Comparison of ENCODE assay signal across 26 cellular contexts in genomic region chr3:133887075-133887950, GRCh38. TPM values are rescaled to one million over a fixed set of nuclear protein-coding genes. Genes with fewer than 3 reads are reported as not detected.
DNase-seq lines count a peak whose midpoint lies in the region; ATAC-seq and TF ChIP-seq lines count a peak whose summit lies in the region.
"Had no signal": no experiment of that assay in that cellular context is flagged by ENCODE, and none has a peak within 500 bp of the region (broad histone marks: within the 10 kb centered on the region; RNA-seq: fewer than 3 reads in every experiment).

No MANE protein-coding gene starts in this region.

- H3K36me3 ChIP-seq in H7 (replicated peaks; ENCODE audit: control insufficient read depth, insufficient read depth, low read length) (no peaks in the 10 kb centered on the region), colonic mucosa (no peaks in the 10 kb centered on the region), neural progenitor cell (no peaks in the 10 kb centered on the region), spleen (no peaks in the 10 kb centered on the region)
- H3K36me3 ChIP-seq: right lobe of liver, upper lobe of left lung had no signal

- H3K27ac ChIP-seq in colonic mucosa (no peak overlapping the region), neural progenitor cell (peak overlapping the region; percentile 61), spleen (peak overlapping the region in 3 of 8 donors; percentile 11 to 33 (median 18))
- H3K27ac ChIP-seq: body of pancreas, right lobe of liver, upper lobe of left lung had no signal

- H3K27me3 ChIP-seq in H7 (ENCODE audit: control insufficient read depth, insufficient read depth, low read length) (no peaks in the 10 kb centered on the region; the same call in 1 of the 2 replicates), colonic mucosa (no peaks in the 10 kb centered on the region), neural progenitor cell (no peaks in the 10 kb centered on the region), spleen (replicated peaks in 1 of 7) (peaks cover 0 to 2% (median 0%) of the 10 kb centered on the region in 7 donors)
- H3K27me3 ChIP-seq: body of pancreas, right lobe of liver, upper lobe of left lung had no signal

- TF ChIP-seq POLR2A in spleen (IDR thresholded peaks at IDR 0.05): no peak

- no peak overlapping the region for H3K27ac Mint-ChIP-seq in neural progenitor cell
- H3K27ac Mint-ChIP-seq: activated CD4-positive, alpha-beta T cell treated with anti-CD3 and anti-CD28 coated beads, Interleukin-2, amount 10 ng/mL, durations not matched to agents 24 days and 14 days; activated T-cell treated with anti-CD3 and anti-CD28 coated beads, Interleukin-2, amount 50 U/mL, for 72 hours; T-helper 2 cell treated with Interferon-gamma antibody and Interleukin-4, amounts not matched to agents 5 μg/mL and 100 μg/mL, for 36 hours had no signal

- H3K4me1 ChIP-seq in colonic mucosa: no peaks in the 10 kb centered on the region
- peaks cover 28% of the 10 kb centered on the region for H3K4me1 ChIP-seq in neural progenitor cell
- H3K4me1 ChIP-seq in spleen: peaks cover 0 to 9% (median 0%) of the 10 kb centered on the region in 6 donors
- H3K4me1 ChIP-seq: right lobe of liver, upper lobe of left lung had no signal

- intact Hi-C loops in colonic mucosa (cut with DNase I) (no loop called here), spleen (cut with DNase I; ENCODE audit: low total_unique reads) (no loop called here)

- TF ChIP-seq CTCF in colonic mucosa (IDR thresholded peaks at IDR 0.05) (no peak), neural progenitor cell (IDR thresholded peaks at IDR 0.05) (no peak), spleen (IDR thresholded peaks at IDR 0.05 in 8 of 11, conservative IDR thresholded peaks at IDR 0.05 in 3 of 11) (no peak)

- H3K4me3 ChIP-seq in H7 (ENCODE audit: insufficient read depth, low read depth, low read length): no peak overlapping the region
- H3K4me3 ChIP-seq in colonic mucosa: no peak overlapping the region
- H3K4me3 ChIP-seq in neural progenitor cell: no peak overlapping the region
- no peak overlapping the region for H3K4me3 ChIP-seq in spleen
- H3K4me3 ChIP-seq: body of pancreas, right lobe of liver, upper lobe of left lung had no signal

- peaks cover 2% of the 10 kb centered on the region for H3K79me2 ChIP-seq in neural progenitor cell (ENCODE audit: low read depth)

- peaks cover 26% of the 10 kb centered on the region for H3K4me1 Mint-ChIP-seq in neural progenitor cell

- H3K9ac ChIP-seq in colonic mucosa (ENCODE audit: low read depth in 2 of 2, low read length in 2 of 2) (no peak overlapping the region), neural progenitor cell (no peak overlapping the region)

- H3K27me3 Mint-ChIP-seq in neural progenitor cell (ENCODE audit: insufficient read depth, low read depth): peaks cover 6% of the 10 kb centered on the region

- peaks cover 4% of the 10 kb centered on the region for H3F3A ChIP-seq in neural progenitor cell (ENCODE audit: low read depth)

- no peak overlapping the region for H2AFZ ChIP-seq in neural progenitor cell (replicated peaks)

- H3K4me2 ChIP-seq in neural progenitor cell: peak overlapping the region; percentile 40

- no peak for ATAC-seq in HG02763 (IDR thresholded peaks at IDR 0.05; ENCODE audit: unreplicated experiment)
- ATAC-seq: activated T-cell treated with anti-CD3 and anti-CD28 coated beads, Interleukin-2, amount 50 U/mL, for 72 hours; body of pancreas; HepG2; PC-3; right lobe of liver had no signal

- WGBS in spleen, 5 donors: 75 to 82% (median 79%) methylated on average over 4 of the region's 4 CpGs

- peak; percentile 32 for DNase-seq in NCI-H748 (lab: John Stamatoyannopoulos, UW; ENCODE audit: unreplicated experiment)
- DNase-seq in NCI-H748 treated with DMSO at 0.1 percent for 48 hours (lab: John Stamatoyannopoulos, UW): no peak
- peak; percentile 42 for DNase-seq in H7
- peak; percentile 12 for DNase-seq in colonic mucosa
- no peak for DNase-seq in neural progenitor cell (ENCODE audit: low spot score)
- no peak for DNase-seq in spleen
- DNase-seq in central memory CD4-positive, alpha-beta T cell: no peak
- DNase-seq: ACHN; activated CD4-positive, alpha-beta T cell treated with anti-CD3 and anti-CD28 coated beads, Interleukin-2, amount 10 ng/mL, durations not matched to agents 24 days and 14 days; activated naive CD4-positive, alpha-beta T cell; activated T-cell treated with anti-CD3 and anti-CD28 coated beads, Interleukin-2, amount 50 U/mL, for 72 hours; body of pancreas; DND-41; mammary epithelial cell; NK-92 treated with Interleukin-12 subunit alpha and Interleukin-12 subunit beta, amount 100 ng/mL, for 24 hours; PC-3; posterior cingulate gyrus; right lobe of liver; SHP77; stimulated activated CD4-positive, alpha-beta T cell treated with anti-CD3 and anti-CD28 coated beads, Interleukin-12 subunit alpha, Interleukin-12 subunit beta, amount 100 ng/mL, for 4 hours; stimulated activated CD4-positive, alpha-beta T cell treated with anti-CD3 and anti-CD28 coated beads, Interleukin-4, amount 100 ng/mL, for 1 hour; upper lobe of left lung had no signal

- H3K9me3 ChIP-seq in colonic mucosa (no peaks in the 10 kb centered on the region), neural progenitor cell (ENCODE audit: low read depth) (no peaks in the 10 kb centered on the region), spleen (no peaks in the 10 kb centered on the region)
- H3K9me3 ChIP-seq: body of pancreas, right lobe of liver, upper lobe of left lung had no signal

- H3K4me3 Mint-ChIP-seq in neural progenitor cell: no peak overlapping the region
- H3K4me3 Mint-ChIP-seq: activated CD4-positive, alpha-beta T cell treated with anti-CD3 and anti-CD28 coated beads, Interleukin-2, amount 10 ng/mL, durations not matched to agents 24 days and 14 days; activated T-cell treated with anti-CD3 and anti-CD28 coated beads, Interleukin-2, amount 50 U/mL, for 72 hours; neural crest cell; T-helper 2 cell treated with Interferon-gamma antibody and Interleukin-4, amounts not matched to agents 5 μg/mL and 100 μg/mL, for 36 hours had no signal

- no peaks in the 10 kb centered on the region for H3K36me3 Mint-ChIP-seq in neural progenitor cell

- peaks cover 14% of the 10 kb centered on the region for H4K20me1 ChIP-seq in neural progenitor cell (ENCODE audit: low read depth)

- no peaks in the 10 kb centered on the region for H3K9me3 Mint-ChIP-seq in neural progenitor cell
- H3K9me3 Mint-ChIP-seq: activated CD4-positive, alpha-beta T cell treated with anti-CD3 and anti-CD28 coated beads, Interleukin-2, amount 10 ng/mL, durations not matched to agents 24 days and 14 days; activated T-cell treated with anti-CD3 and anti-CD28 coated beads, Interleukin-2, amount 50 U/mL, for 72 hours; neural crest cell; T-helper 2 cell treated with Interferon-gamma antibody and Interleukin-4, amounts not matched to agents 5 μg/mL and 100 μg/mL, for 36 hours had no signal

RNA-seq across cellular contexts. Expression of gene RAB6B, which starts 8.4 kb away (rescaled TPM):
- total RNA-seq in H7 (2014; rRNA removed; shearing (Covaris generic)): 1.2 and 2.4 TPM in 2 replicates
- total RNA-seq in colonic mucosa (1 to 10 TPM; 2.6 to 5.6 TPM), neural progenitor cell (ENCODE audit: low replicate concordance) (7.7 and 10.1 TPM in 2 replicates), spleen (10 to 100 TPM in 2 of 7 donors, 1 to 10 TPM in 5; 6.1 to 20.4 (median 9.7) TPM)
- polyA plus RNA-seq in spleen: 1 to 10 TPM; 1.3 to 8.3 (median 6.7) TPM
- total RNA-seq: HepG2 had no signal

Comparison
In these comparisons a context has a peak if more than half of its experiments do, and no peak if none do; other contexts are left out.
1. DNase-seq: peak in NCI-H748 (single experiment), H7 (single experiment) and colonic mucosa (single experiment); none in NCI-H748 treated with DMSO at 0.1 percent for 48 hours (single experiment), neural progenitor cell (single experiment), spleen (single experiment) and central memory CD4-positive, alpha-beta T cell (single experiment).